27 cellular contexts compared by ENCODE assay signal in genomic region chr4:130534651-130535050, GRCh38.
A peak's percentile ranks its signal among the peaks of the same experiment; 100 is the strongest.
DNase-seq lines count a peak whose midpoint lies in the region; ATAC-seq and TF ChIP-seq lines count a peak whose summit lies in the region.
"Had no signal": no experiment of that assay in that cellular context is flagged by ENCODE, and none has a peak within 500 bp of the region (broad histone marks: within the 10 kb centered on the region; RNA-seq: fewer than 3 reads in every experiment).

No MANE protein-coding gene starts in this region.

- H3K27me3 ChIP-seq in A673 (replicated peaks; ENCODE audit: insufficient read depth, low read depth, low read length, poor library complexity): no peaks in the 10 kb centered on the region
- H3K27me3 ChIP-seq: BE2C; BLaER1; BLaER1 treated with 17β-estradiol and CSF1 and Interleukin-3, amounts not matched to agents 10 nM and 100 nM had no signal

- no peak for ATAC-seq in GM19351 (IDR thresholded peaks at IDR 0.05; ENCODE audit: unreplicated experiment)
- ATAC-seq: A549; CD8-positive, alpha-beta T cell had no signal

- no peak for TF ChIP-seq CTCF in A673 (conservative IDR thresholded peaks at IDR 0.05; ENCODE audit: low read depth, low read length)

- intact Hi-C loops in A673 (cut with micrococcal nuclease; ENCODE audit: unreplicated experiment): loop anchor here (2.0 to 10.0 kb wide), 2 partner anchors 176 to 610 kb away; no protein-coding TSS in a partner anchor

- peak overlapping the region; percentile 96 for H3K27ac ChIP-seq in A673 (ENCODE audit: low read depth, low read length, poor library complexity, severe bottlenecking)
- H3K27ac ChIP-seq: 22Rv1; A549; BLaER1; BLaER1 treated with 17β-estradiol and CSF1 and Interleukin-3, amounts not matched to agents 10 nM and 100 nM; C4-2B had no signal

- peaks cover 34% of the 10 kb centered on the region for H3K4me1 ChIP-seq in A673 (ENCODE audit: insufficient read depth, low read length, poor library complexity, severe bottlenecking)
- H3K4me1 ChIP-seq: A549; BE2C; BLaER1; BLaER1 treated with 17β-estradiol and CSF1 and Interleukin-3, amounts not matched to agents 10 nM and 100 nM; Caco-2 had no signal

- peaks cover 15% of the 10 kb centered on the region for H3K36me3 ChIP-seq in A673 (ENCODE audit: insufficient read depth, low read length, poor library complexity, severe bottlenecking)
- H3K36me3 ChIP-seq: BE2C; BLaER1; BLaER1 treated with 17β-estradiol and CSF1 and Interleukin-3, amounts not matched to agents 10 nM and 100 nM had no signal

- no peaks in the 10 kb centered on the region for H3K9me3 ChIP-seq in A673 (ENCODE audit: low read depth, low read length, poor library complexity, severe bottlenecking)
- H3K9me3 ChIP-seq: A549; BE2C; BLaER1; BLaER1 treated with 17β-estradiol and CSF1 and Interleukin-3, amounts not matched to agents 10 nM and 100 nM; Caco-2 had no signal

- CTCF ChIA-PET in A673 (lab: Charles Lee): no interaction called here

- peak; percentile 95 for DNase-seq in A673 (ENCODE audit: low spot score)
- DNase-seq: 8988T; ACHN; AML-193; BE2C; C1 segment of cervical spinal cord; Caco-2; Calu3; CD4-positive, alpha-beta memory T cell; CD4-positive, alpha-beta T cell; CD4-positive, CD25-positive, alpha-beta regulatory T cell; CD8-positive, alpha-beta memory T cell; CD8-positive, alpha-beta T cell; COR-L47; DMS 273 treated with DMSO at 0.1 percent for 48 hours; DMS153; DMS53; DMS79; DMS79 treated with DMSO at 0.1 percent for 48 hours; DND-41; EL had no signal

- BruUV-seq in A673 (replicated peaks; lab: Mats Ljungman, UMichigan): no TSS peak

- no peak overlapping the region for H3K4me3 ChIP-seq in A673 (ENCODE audit: low read depth, low read length, poor library complexity, severe bottlenecking)
- H3K4me3 ChIP-seq: A549; BLaER1; BLaER1 treated with 17β-estradiol and CSF1 and Interleukin-3, amounts not matched to agents 10 nM and 100 nM had no signal

- POLR2A ChIA-PET in A673 (lab: Charles Lee; ENCODE audit: low non-redundant PET): no interaction called here
